ENCODE assay signal across 21 cellular contexts in the genomic region with DNA sequence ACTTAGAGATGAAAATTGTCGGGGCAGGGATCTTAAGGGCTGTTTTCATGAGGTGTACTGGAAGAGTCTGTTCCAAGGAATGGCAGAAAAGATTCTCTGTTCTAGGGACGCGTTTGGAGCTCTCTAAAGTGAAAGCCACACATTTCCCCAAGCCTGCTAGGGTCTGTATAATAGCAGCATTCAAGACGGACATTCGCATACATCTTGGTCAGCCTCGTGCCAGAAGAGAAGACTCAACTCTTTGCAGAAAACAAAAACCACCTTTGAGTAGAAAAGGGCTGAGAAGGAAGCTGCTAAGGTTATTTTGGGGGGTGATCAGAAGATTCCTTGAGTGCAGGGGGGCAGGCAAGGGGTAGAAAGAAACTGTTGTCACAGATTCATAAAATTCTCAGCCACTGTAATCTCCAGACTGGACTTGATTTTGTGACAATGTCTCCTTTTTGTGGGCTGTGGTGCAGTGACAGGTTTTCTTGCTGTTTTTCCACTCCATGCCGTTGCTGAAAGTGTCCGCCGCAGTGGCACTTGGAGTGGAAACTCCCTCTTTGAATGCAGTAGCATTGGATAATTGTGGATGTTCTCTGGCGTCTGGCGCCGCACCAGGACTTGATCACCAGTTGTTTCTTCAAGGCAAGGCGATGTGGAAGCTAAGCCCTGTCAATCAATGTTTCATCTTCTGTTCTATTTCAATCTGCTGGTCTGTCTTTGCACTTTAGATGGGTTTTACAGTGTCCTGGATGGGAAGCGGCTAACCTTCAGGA. TPM values are rescaled to one million over a fixed set of nuclear protein-coding genes. Genes with fewer than 3 reads are reported as not detected.
DNase-seq lines count a peak whose midpoint lies in the region; ATAC-seq and TF ChIP-seq lines count a peak whose summit lies in the region.
"Had no signal": no experiment of that assay in that cellular context is flagged by ENCODE, and none has a peak within 500 bp of the region (broad histone marks: within the 10 kb centered on the region; RNA-seq: fewer than 3 reads in every experiment).

No MANE protein-coding gene starts in this region.

- no peaks in the 10 kb centered on the region for H3K27me3 Mint-ChIP-seq in brain
- H3K27me3 Mint-ChIP-seq in neural crest cell (ENCODE audit: low read depth), result no peaks in the 10 kb centered on the region

- H3K27ac Mint-ChIP-seq in brain, result peak overlapping the region in 3 of 5 experiments; percentile 33 to 62 (median 35)
- H3K27ac Mint-ChIP-seq in neural crest cell (ENCODE audit: unreplicated experiment), result peak overlapping the region; percentile 2
- H3K27ac Mint-ChIP-seq: CD4-positive, alpha-beta T cell had no signal

- H3K36me3 ChIP-seq in A673 (ENCODE audit: insufficient read depth, low read length, poor library complexity, severe bottlenecking), result no peaks in the 10 kb centered on the region

- no peaks in the 10 kb centered on the region for H3K27me3 ChIP-seq in A673 (replicated peaks; ENCODE audit: insufficient read depth, low read depth, low read length, poor library complexity)

- ATAC-seq in sciatic nerve (no peak), GM18867 (IDR thresholded peaks at IDR 0.05; ENCODE audit: unreplicated experiment) (no peak)

- POLR2A ChIA-PET in A673 (lab: Charles Lee; ENCODE audit: low non-redundant PET), result no interaction called here

- H3K4me3 Mint-ChIP-seq in brain, result peak overlapping the region in 3 of 5 experiments; percentile 47 to 76 (median 63)
- peak overlapping the region; percentile 86 for H3K4me3 Mint-ChIP-seq in neural crest cell
- H3K4me3 Mint-ChIP-seq: CD4-positive, alpha-beta T cell had no signal

- no peak for DNase-seq in A673 (ENCODE audit: low spot score)
- peak; percentile 34 for DNase-seq in RPMI7951 (ENCODE audit: low read depth)
- no peak for DNase-seq in neural crest cell (ENCODE audit: low read depth, low spot score)
- no peak for DNase-seq in EL
- DNase-seq in sciatic nerve (ENCODE audit: low spot score), result no peak
- no peak for DNase-seq in DMS153 (lab: John Stamatoyannopoulos, UW)
- DNase-seq: 8988T; Calu3; CD4-positive, alpha-beta T cell; DND-41; IMR-90; Karpas-422; NCI-H1436 treated with DMSO at 0.1 percent for 48 hours; NCI-H2029; NCI-H345; NCI-H524 treated with DMSO at 0.1 percent for 48 hours; PC-9 had no signal

- H3K27ac ChIP-seq in A673 (ENCODE audit: low read depth, low read length, poor library complexity, severe bottlenecking), result no peak overlapping the region
- H3K27ac ChIP-seq: PC-9 had no signal

- intact Hi-C loops in A673 (cut with micrococcal nuclease; ENCODE audit: unreplicated experiment), result no loop called here
- intact Hi-C loops in sciatic nerve (cut with DNase I), result no loop called here

- no TSS peak for BruUV-seq in A673 (replicated peaks; lab: Mats Ljungman, UMichigan)

- H3K4me1 ChIP-seq in A673 (ENCODE audit: insufficient read depth, low read length, poor library complexity, severe bottlenecking), result no peaks in the 10 kb centered on the region

- CTCF ChIA-PET in A673 (lab: Charles Lee), result no interaction called here

- TF ChIP-seq CTCF in A673 (conservative IDR thresholded peaks at IDR 0.05; ENCODE audit: low read depth, low read length) (no peak), brain (conservative IDR thresholded peaks at IDR 0.05) (no peak), neural crest cell (conservative IDR thresholded peaks at IDR 0.05) (no peak)

- H3K9me3 ChIP-seq in A673 (ENCODE audit: low read depth, low read length, poor library complexity, severe bottlenecking), result no peaks in the 10 kb centered on the region

- H3K9me3 Mint-ChIP-seq in brain, result peaks cover 6 to 10% (median 7%) of the 10 kb centered on the region in 5 experiments
- peaks cover 6% of the 10 kb centered on the region for H3K9me3 Mint-ChIP-seq in neural crest cell
- H3K9me3 Mint-ChIP-seq: CD4-positive, alpha-beta T cell had no signal

- H3K36me3 Mint-ChIP-seq in brain, result peaks cover 54% of the 10 kb centered on the region
- H3K36me3 Mint-ChIP-seq in neural crest cell (ENCODE audit: low read depth), result peaks cover 39% of the 10 kb centered on the region

- H3K4me1 Mint-ChIP-seq in brain, result peaks cover 20% of the 10 kb centered on the region
- H3K4me1 Mint-ChIP-seq in neural crest cell, result peaks cover 40% of the 10 kb centered on the region

- peak overlapping the region; percentile 61 for H3K4me3 ChIP-seq in A673 (ENCODE audit: low read depth, low read length, poor library complexity, severe bottlenecking)
- H3K4me3 ChIP-seq: PC-9 had no signal

RNA-seq across cellular contexts. Expression of a gene that starts 2.9 kb away (rescaled TPM):
- 39.8 and 59.7 TPM in 2 replicates for total RNA-seq in A673 (2021)
- 0.20 and 1.2 TPM in 2 replicates for total RNA-seq in RPMI7951 (2014; rRNA removed; shearing (Covaris generic))
- polyA plus RNA-seq in brain (ENCODE audit: insufficient read depth, low read depth, low replicate concordance), result 6.1 TPM
- 75.6 and 77.9 TPM in 2 replicates for total RNA-seq in neural crest cell
- total RNA-seq in sciatic nerve, result 10.9 TPM
- total RNA-seq: CD4-positive, alpha-beta T cell; HT-29; MCF 10A had no signal
